Comparison of ENCODE assay signal across 6 cellular contexts in the genomic region with DNA sequence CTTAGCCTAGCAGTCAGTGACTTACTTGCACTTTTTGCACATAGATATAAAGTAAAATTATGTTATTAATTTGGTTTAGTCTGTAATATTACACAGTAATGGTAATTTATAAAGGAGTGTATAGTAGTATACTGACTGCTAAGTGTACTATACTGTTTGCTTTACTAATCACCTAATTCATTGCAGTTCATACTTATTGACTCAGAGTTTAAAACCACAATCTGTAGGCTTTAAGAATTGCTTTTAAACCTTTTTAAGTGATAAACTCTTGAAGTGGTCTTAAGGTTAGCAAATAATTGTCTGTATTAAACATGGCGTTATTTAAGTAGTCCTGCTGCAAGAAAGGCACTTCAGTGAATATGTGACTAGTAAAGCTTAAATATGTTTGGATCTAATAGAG.
"Had no signal": no experiment of that assay in that cellular context is flagged by ENCODE, and none has a peak within 500 bp of the region (broad histone marks: within the 10 kb centered on the region; RNA-seq: fewer than 3 reads in every experiment).

No MANE protein-coding gene starts in this region.

- H3K4me3 ChIP-seq: GM23338 had no signal

- DNase-seq: H9, HCEC 1CT, KBM-7 had no signal

- H3K4me2 ChIP-seq: GM23338 had no signal

- H3K27ac ChIP-seq: HL-60 had no signal

- ATAC-seq: GM23338, HepG2 had no signal

- H2AFZ ChIP-seq: GM23338 had no signal
